ENCODE assay signal across 8 cellular contexts in the genomic region with DNA sequence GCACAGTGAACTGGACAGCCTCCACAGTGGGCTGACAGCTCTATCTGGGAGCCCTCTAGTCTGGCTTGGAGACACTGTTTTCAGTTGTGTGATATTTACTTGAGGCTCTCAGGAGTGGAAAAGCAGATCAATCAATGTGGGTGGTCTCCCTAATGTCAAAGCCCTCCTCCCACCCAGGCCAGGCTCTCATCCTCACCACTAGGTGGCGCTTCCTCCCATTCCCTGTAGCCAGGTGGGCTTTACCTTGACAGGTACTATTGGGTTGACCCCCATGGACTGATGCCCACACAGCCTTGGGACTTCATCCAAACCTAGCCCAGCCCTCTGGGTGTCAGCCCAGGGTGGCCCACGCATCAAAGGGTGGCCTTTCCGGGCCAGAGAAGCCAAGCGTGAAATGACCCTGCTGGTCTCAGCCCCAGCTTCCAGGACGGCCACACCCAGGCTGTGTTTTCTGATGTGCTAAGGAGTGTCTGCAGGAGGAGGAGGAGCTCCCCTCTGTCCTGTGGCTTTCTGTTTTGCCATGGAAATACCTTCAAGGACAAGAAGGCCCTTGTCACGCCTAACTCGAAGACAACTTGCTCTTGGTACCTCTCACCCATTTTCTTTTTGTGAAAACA. TPM values are rescaled to one million over a fixed set of nuclear protein-coding genes. Genes with fewer than 3 reads are reported as not detected.
DNase-seq lines count a peak whose midpoint lies in the region; ATAC-seq, FAIRE-seq and TF ChIP-seq lines count a peak whose summit lies in the region.

No MANE protein-coding gene starts in this region.

- TF ChIP-seq EP300 in ovary (IDR thresholded peaks at IDR 0.05): no peak

- FAIRE-seq in H54 (lab: Jason Lieb, UNC): no peak

- H3K36me3 ChIP-seq in OCI-LY3 (replicated peaks; ENCODE audit: low read depth, low read length): no peaks in the 10 kb centered on the region
- H3K36me3 ChIP-seq in ovary: no peaks in the 10 kb centered on the region

- H3K27ac ChIP-seq in OCI-LY3 (ENCODE audit: low read length): no peak overlapping the region
- no peak overlapping the region for H3K27ac ChIP-seq in ovary

- H3K9me3 ChIP-seq in OCI-LY3 (ENCODE audit: insufficient read depth, low read length) (no peaks in the 10 kb centered on the region), ovary (no peaks in the 10 kb centered on the region)

- no peaks in the 10 kb centered on the region for H3K9me3 Mint-ChIP-seq in osteocyte (ENCODE audit: unreplicated experiment)

- WGBS in ovary, 3 donors: 47 to 67% (median 53%) methylated on average over 7 of the region's 7 CpGs

- H3K4me3 Mint-ChIP-seq in osteocyte (ENCODE audit: unreplicated experiment): no peak overlapping the region

- H3K27me3 ChIP-seq in OCI-LY3 (ENCODE audit: low read depth, low read length): peaks cover 4% of the 10 kb centered on the region; the same call in 1 of the 2 replicates
- H3K27me3 ChIP-seq in ovary: no peaks in the 10 kb centered on the region

- peaks cover 5% of the 10 kb centered on the region for H3K27me3 Mint-ChIP-seq in osteocyte (ENCODE audit: unreplicated experiment)

- no peaks in the 10 kb centered on the region for H4K20me1 ChIP-seq in OCI-LY3 (ENCODE audit: insufficient read depth, low read length)

- intact Hi-C loops in ovary (cut with DNase I): no loop called here

- no peak overlapping the region for H2AFZ ChIP-seq in OCI-LY3 (ENCODE audit: low read depth, low read length)

- no peak overlapping the region for H3K27ac Mint-ChIP-seq in osteocyte (ENCODE audit: unreplicated experiment)

- H3K36me3 Mint-ChIP-seq in osteocyte (ENCODE audit: unreplicated experiment): no peaks in the 10 kb centered on the region

- DNase-seq in GM12865 (ENCODE audit: low read depth): no peak
- DNase-seq in choroid plexus epithelial cell (ENCODE audit: low read depth): no peak
- no peak for DNase-seq in osteocyte (ENCODE audit: extremely low spot score, unreplicated experiment)
- DNase-seq in ovary: no peak
- DNase-seq in H54 (ENCODE audit: insufficient read length, low spot score): no peak

- H3K4me1 ChIP-seq in OCI-LY3 (ENCODE audit: low read length) (no peaks in the 10 kb centered on the region), ovary (ENCODE audit: insufficient read depth) (peaks cover 23% of the 10 kb centered on the region)

- peak; percentile 83 for TF ChIP-seq CTCF in GM12865 (IDR thresholded peaks at IDR 0.05; ENCODE audit: insufficient read depth, low read depth, low read length, missing control alignments)
- peak; percentile 71 for TF ChIP-seq CTCF in OCI-LY3 (IDR thresholded peaks at IDR 0.05; ENCODE audit: low read depth, low read length)
- TF ChIP-seq CTCF in choroid plexus epithelial cell (conservative IDR thresholded peaks at IDR 0.05; ENCODE audit: low read depth, low read length): peak; percentile 62
- peak; percentile 41 for TF ChIP-seq CTCF in osteocyte (IDR thresholded peaks at IDR 0.05)
- TF ChIP-seq CTCF in ovary (IDR thresholded peaks at IDR 0.05): no peak

- no peak overlapping the region for H3K4me3 ChIP-seq in GM12865 (ENCODE audit: low read depth, low read length)
- no peak overlapping the region for H3K4me3 ChIP-seq in OCI-LY3 (ENCODE audit: low read length)
- H3K4me3 ChIP-seq in choroid plexus epithelial cell (ENCODE audit: low read depth, low read length): no peak overlapping the region
- H3K4me3 ChIP-seq in ovary: no peak overlapping the region

- TF ChIP-seq POLR2A in ovary (IDR thresholded peaks at IDR 0.05): no peak
- no peak for TF ChIP-seq POLR2A in H54 (IDR thresholded peaks at IDR 0.05; ENCODE audit: low read depth, low read length)

- H3K79me2 ChIP-seq in OCI-LY3 (ENCODE audit: low read length): no peaks in the 10 kb centered on the region

- no peak overlapping the region for H3K9ac ChIP-seq in OCI-LY3 (ENCODE audit: low read length)

- peaks cover 7% of the 10 kb centered on the region for H3K4me1 Mint-ChIP-seq in osteocyte (ENCODE audit: unreplicated experiment)

- ATAC-seq in HG02798 (IDR thresholded peaks at IDR 0.05; ENCODE audit: poor library complexity, unreplicated experiment): no peak
- ATAC-seq in HG02759 (IDR thresholded peaks at IDR 0.05; ENCODE audit: unreplicated experiment): no peak

- H3K4me2 ChIP-seq in OCI-LY3 (ENCODE audit: low read length): no peak overlapping the region

RNA-seq across cellular contexts. Expression of a gene that starts 54.0 kb away (rescaled TPM):
- 0.16 and 0.40 TPM in 2 replicates for total RNA-seq in osteocyte
- total RNA-seq in ovary: 10 to 100 TPM in 2 of 7 donors, 1 to 10 TPM in 5; 1.0 to 12.2 (median 4.1) TPM
- 1 to 10 TPM; 5.9 to 6.8 TPM for polyA plus RNA-seq in ovary

Comparison
In these comparisons a context has a peak if more than half of its experiments do, and no peak if none do; other contexts are left out.
1. CTCF ChIP-seq: peak in GM12865 (single experiment), OCI-LY3 (single experiment), choroid plexus epithelial cell (single experiment) and osteocyte (single experiment); none in ovary (0 of 3).